In the genomic region with DNA sequence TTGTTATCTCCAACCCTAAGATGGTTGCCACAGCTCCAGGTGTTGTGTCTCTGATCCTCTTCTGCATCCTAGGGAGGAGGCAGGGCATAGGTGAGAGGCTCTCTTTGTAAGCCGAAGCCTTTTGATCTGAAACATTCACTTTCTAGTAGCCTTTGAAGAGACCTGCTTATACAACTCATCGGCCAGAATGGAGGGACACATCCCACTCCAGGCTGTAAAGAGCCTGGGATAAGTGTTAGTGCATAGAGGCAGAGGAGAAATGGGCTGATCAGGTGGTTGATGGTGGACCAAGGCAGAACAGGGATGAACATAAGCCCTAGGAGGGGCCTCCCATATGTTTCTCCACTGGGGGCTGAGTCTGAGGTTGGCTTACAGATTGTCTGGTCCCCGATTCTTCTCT, we compare ENCODE assay signal across 18 cellular contexts.
"Had no signal": no experiment of that assay in that cellular context is flagged by ENCODE, and none has a peak within 500 bp of the region (broad histone marks: within the 10 kb centered on the region; RNA-seq: fewer than 3 reads in every experiment).

No MANE protein-coding gene starts in this region.

- H3K27ac Mint-ChIP-seq: dendritic cell treated with granulocyte-macrophage colony-stimulating factor and Interleukin-4, amounts not matched to agents 40 ng/mL and 50 ng/mL, for 4 days; effector memory CD8-positive, alpha-beta T cell; endodermal cell; mesothelial cell of epicardium had no signal

- H3K36me3 Mint-ChIP-seq: mesothelial cell of epicardium had no signal

- H3K9me3 Mint-ChIP-seq: dendritic cell treated with granulocyte-macrophage colony-stimulating factor and Interleukin-4, amounts not matched to agents 40 ng/mL and 50 ng/mL, for 4 days; effector memory CD8-positive, alpha-beta T cell; endodermal cell had no signal

- H3K4me1 ChIP-seq: foreskin keratinocyte, left lung, lower lobe of right lung had no signal

- H3K4me3 Mint-ChIP-seq: dendritic cell treated with granulocyte-macrophage colony-stimulating factor and Interleukin-4, amounts not matched to agents 40 ng/mL and 50 ng/mL, for 4 days; effector memory CD8-positive, alpha-beta T cell; endodermal cell; mesothelial cell of epicardium had no signal

- H3K27ac ChIP-seq: coronary artery, epithelial cell of prostate, foreskin keratinocyte, gastroesophageal sphincter, heart right ventricle, left lung, lower lobe of right lung had no signal

- DNase-seq: effector CD8-positive, alpha-beta T cell; effector memory CD8-positive, alpha-beta T cell; endodermal cell; erythroblast; foreskin keratinocyte; heart right ventricle; hippocampal formation; left cardiac atrium; left lung; left ventricle myocardium superior; lower lobe of right lung; mesenchymal stem cell; mucosa of descending colon had no signal

- H3K4me3 ChIP-seq: coronary artery, gastroesophageal sphincter, heart right ventricle, left lung, lower lobe of right lung, mucosa of descending colon had no signal

- H3K9me3 ChIP-seq: heart right ventricle, left lung, lower lobe of right lung, mucosa of descending colon had no signal

- H3K36me3 ChIP-seq: gastroesophageal sphincter, heart right ventricle, left lung, lower lobe of right lung had no signal
